Comparison of ENCODE assay signal across 8 cellular contexts in the genomic region with DNA sequence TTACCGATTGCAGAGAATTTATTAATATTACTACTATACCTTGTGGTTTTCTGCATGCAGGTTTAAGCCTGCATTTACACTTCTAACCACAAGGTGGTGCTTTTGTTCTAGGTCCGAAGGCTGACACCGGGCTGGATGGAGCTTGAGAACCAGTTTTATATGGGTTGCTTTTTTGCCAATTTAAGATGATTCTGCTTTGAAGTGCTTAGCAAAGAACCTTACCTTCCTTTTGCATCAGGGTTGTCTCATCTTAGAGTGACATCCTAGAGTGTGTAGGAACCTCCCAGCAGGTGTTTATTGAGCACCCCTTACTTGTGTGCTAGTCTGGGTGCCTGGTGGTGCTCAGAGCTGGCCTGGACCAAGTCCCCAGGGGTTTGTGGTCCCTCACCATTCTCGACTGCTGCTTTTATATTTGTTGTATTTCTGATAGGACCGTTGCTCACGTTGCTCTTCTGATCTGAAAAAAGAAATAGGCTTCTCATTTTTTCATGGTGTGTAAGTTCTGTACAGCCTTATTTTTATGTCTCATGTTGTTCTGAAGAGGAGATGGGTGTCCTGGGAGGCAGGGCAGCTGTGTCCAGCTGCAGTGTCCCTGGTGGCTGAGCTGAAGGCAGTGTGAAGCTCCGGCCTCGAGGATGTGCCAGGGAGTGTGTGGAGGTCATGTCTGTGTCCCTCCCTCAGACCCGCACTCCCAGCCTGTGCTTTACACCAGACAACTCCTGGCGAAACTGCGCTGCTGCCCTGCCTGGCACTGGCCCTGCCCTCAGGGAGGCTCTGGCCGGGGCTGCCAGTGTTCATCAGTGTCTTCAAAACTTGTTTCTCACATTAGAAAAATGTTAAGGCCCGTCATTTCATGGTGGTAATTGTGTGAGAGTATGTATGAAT. TPM values are rescaled to one million over a fixed set of nuclear protein-coding genes. Genes with fewer than 3 reads are reported as not detected.
DNase-seq lines count a peak whose midpoint lies in the region; ATAC-seq and TF ChIP-seq lines count a peak whose summit lies in the region.

No MANE protein-coding gene starts in this region.

- H3K9ac ChIP-seq in adipocyte (ENCODE audit: low read length) = no peak overlapping the region

- H3K27ac ChIP-seq in right atrium auricular region (no peak overlapping the region), sigmoid colon (peak overlapping the region in 3 of 4 donors; percentile 57 to 70 (median 66))

- H3K4me3 ChIP-seq in adipocyte (ENCODE audit: low read length) (no peak overlapping the region), right atrium auricular region (no peak overlapping the region), sigmoid colon (no peak overlapping the region)

- peak; percentile 85 for DNase-seq in DMS53 (lab: John Stamatoyannopoulos, UW)
- peak; percentile 85 for DNase-seq in HuH-7 (ENCODE audit: low spot score)
- peak; percentile 4 for DNase-seq in OCI-M2 (lab: John Stamatoyannopoulos, UW; ENCODE audit: unreplicated experiment)
- DNase-seq in adipocyte (ENCODE audit: low read depth) = peak; percentile 89
- DNase-seq in right atrium auricular region (ENCODE audit: low spot score) = no peak
- DNase-seq in sigmoid colon = peak; percentile 71
- no peak for DNase-seq in NK-92 treated with Interleukin-12 subunit alpha and Interleukin-12 subunit beta, amount 100 ng/mL, for 24 hours (lab: John Stamatoyannopoulos, UW)

- H3K36me3 ChIP-seq in adipocyte (ENCODE audit: control insufficient read depth, insufficient read depth, low read length, severe bottlenecking) (peaks cover 6% of the 10 kb centered on the region), right atrium auricular region (no peaks in the 10 kb centered on the region), sigmoid colon (no peaks in the 10 kb centered on the region)

- peaks cover 30% of the 10 kb centered on the region for H3K4me1 ChIP-seq in adipocyte (ENCODE audit: control insufficient read depth, insufficient read depth, low read length)
- peaks cover 0 to 36% of the 10 kb centered on the region in 2 donors for H3K4me1 ChIP-seq in right atrium auricular region
- peaks cover 0 to 35% (median 32%) of the 10 kb centered on the region in 4 donors for H3K4me1 ChIP-seq in sigmoid colon

- peak; percentile 61 for ATAC-seq in GM19467 (IDR thresholded peaks at IDR 0.05; ENCODE audit: unreplicated experiment)

- 48 to 57% methylated on average over 13 of the region's 13 CpGs for WGBS in sigmoid colon, 2 donors

- intact Hi-C loops in sigmoid colon (cut with DNase I) = loop anchor here (2.0 to 5.0 kb wide), 2 partner anchors 22 to 69 kb away; no protein-coding TSS in a partner anchor

- H3K9me3 ChIP-seq in adipocyte (ENCODE audit: control insufficient read depth, low read length) = no peaks in the 10 kb centered on the region
- H3K9me3 ChIP-seq in right atrium auricular region = no peaks in the 10 kb centered on the region
- H3K9me3 ChIP-seq in sigmoid colon = no peaks in the 10 kb centered on the region

- no peaks in the 10 kb centered on the region for H3K27me3 ChIP-seq in adipocyte (replicated peaks; ENCODE audit: control insufficient read depth, insufficient read depth, low read length)
- no peaks in the 10 kb centered on the region for H3K27me3 ChIP-seq in right atrium auricular region
- no peaks in the 10 kb centered on the region for H3K27me3 ChIP-seq in sigmoid colon

- TF ChIP-seq CTCF in right atrium auricular region (IDR thresholded peaks at IDR 0.05) (peak; percentile 70 to 93), sigmoid colon (IDR thresholded peaks at IDR 0.05) (peak; percentile 64 to 84 (median 72))

- no peak for TF ChIP-seq EP300 in sigmoid colon (IDR thresholded peaks at IDR 0.05)

- no peak for TF ChIP-seq POLR2A in sigmoid colon (IDR thresholded peaks at IDR 0.05)

RNA-seq across cellular contexts. Expression of gene EHMT1, which starts 54.3 kb away (rescaled TPM):
- 10 to 100 TPM; 24.1 to 34.6 TPM for total RNA-seq in right atrium auricular region
- total RNA-seq in sigmoid colon = 10 to 100 TPM; 60.4 to 91.4 (median 70.7) TPM
- polyA plus RNA-seq in sigmoid colon = 10 to 100 TPM; 19.2 to 54.9 (median 28.2) TPM

Comparison
In these comparisons a context has a peak if more than half of its experiments do, and no peak if none do; other contexts are left out.
1. DNase-seq: peak in DMS53 (single experiment), HuH-7 (single experiment), OCI-M2 (single experiment), adipocyte (single experiment) and sigmoid colon (single experiment); none in right atrium auricular region (single experiment) and NK-92 treated with Interleukin-12 subunit alpha and Interleukin-12 subunit beta, amount 100 ng/mL, for 24 hours (single experiment).
2. H3K27ac ChIP-seq: peak in sigmoid colon (3 of 4); none in right atrium auricular region (0 of 2).